In the genomic region with DNA sequence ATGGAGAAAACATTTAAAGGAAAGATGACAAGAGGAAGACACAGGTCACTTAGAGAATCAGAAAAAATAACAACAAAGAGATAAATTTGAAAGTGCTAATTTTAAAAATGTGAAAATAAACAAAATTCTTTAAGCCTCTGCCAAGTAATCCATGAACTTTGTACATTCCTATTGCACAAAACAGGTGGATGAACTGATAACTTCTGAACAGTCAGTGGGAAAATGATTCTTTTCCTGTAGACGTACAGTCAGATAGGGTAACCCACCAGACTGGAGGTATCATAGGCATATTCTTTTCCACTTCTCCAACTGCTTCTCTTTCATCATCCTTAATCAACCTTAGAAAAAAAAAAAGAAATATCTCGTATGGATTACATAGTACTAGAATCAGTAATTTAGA, we compare ENCODE assay signal across 39 cellular contexts. TPM values are rescaled to one million over a fixed set of nuclear protein-coding genes. Genes with fewer than 3 reads are reported as not detected.
"Had no signal": no experiment of that assay in that cellular context is flagged by ENCODE, and none has a peak within 500 bp of the region (broad histone marks: within the 10 kb centered on the region; RNA-seq: fewer than 3 reads in every experiment).

No MANE protein-coding gene starts in this region.

- H3K27ac ChIP-seq: adrenal gland, ascending aorta, body of pancreas, brain microvascular endothelial cell, breast epithelium, cardiac muscle cell had no signal

- H3K36me3 ChIP-seq: adrenal gland, ascending aorta, brain microvascular endothelial cell, breast epithelium, cardiac muscle cell had no signal

- ATAC-seq: activated naive CD4-positive, alpha-beta T cell treated with anti-CD3 and anti-CD28 coated beads, Interleukin-2, amount 50 U/mL, for 72 hours; activated naive CD8-positive, alpha-beta T cell treated with anti-CD3 and anti-CD28 coated beads, Interleukin-2, amount 50 U/mL, for 24 hours; activated T-cell treated with anti-CD3 and anti-CD28 coated beads, Interleukin-2, amount 50 U/mL, for 4 hours; activated T-cell treated with anti-CD3 and anti-CD28 coated beads, Interleukin-2, amount 50 U/mL, for 72 hours; activated T-helper 17 cell treated with anti-CD3 and anti-CD28 coated beads, Interleukin-2, amount 50 U/mL, for 72 hours; body of pancreas had no signal

- DNase-seq: activated effector memory CD4-positive, alpha-beta T cell treated with anti-CD3 and anti-CD28 coated beads, Interleukin-2, amount 50 U/mL, for 16 hours; activated effector memory CD4-positive, alpha-beta T cell treated with Interleukin-2 at 50 U/mL for 16 hours; activated gamma-delta T cell; activated gamma-delta T cell treated with Interleukin-2 at 50 U/mL for 16 hours; activated naive CD4-positive, alpha-beta T cell; activated naive CD4-positive, alpha-beta T cell treated with anti-CD3 and anti-CD28 coated beads for 36 hours; activated naive CD4-positive, alpha-beta T cell treated with anti-CD3 and anti-CD28 coated beads, Interleukin-2, amount 10 ng/mL, durations not matched to agents 7 days and 5 days; activated naive CD4-positive, alpha-beta T cell treated with anti-CD3 and anti-CD28 coated beads, Interleukin-2, amount 50 U/mL, for 16 hours; activated naive CD4-positive, alpha-beta T cell treated with Interleukin-2 at 50 U/mL for 16 hours; activated naive CD8-positive, alpha-beta T cell treated with anti-CD3 and anti-CD28 coated beads for 36 hours; activated naive CD8-positive, alpha-beta T cell treated with anti-CD3 and anti-CD28 coated beads, Interleukin-2, amount 10 ng/mL, durations not matched to agents 7 days and 5 days; activated naive CD8-positive, alpha-beta T cell treated with anti-CD3 and anti-CD28 coated beads, Interleukin-2, amount 50 U/mL, for 24 hours; activated T-cell treated with anti-CD3 and anti-CD28 coated beads for 4 hours; activated T-cell treated with anti-CD3 and anti-CD28 coated beads, Interleukin-2, amount 50 U/mL, for 1 hour; activated T-cell treated with anti-CD3 and anti-CD28 coated beads, Interleukin-2, amount 50 U/mL, for 24 hours; activated T-cell treated with anti-CD3 and anti-CD28 coated beads, Interleukin-2, amount 50 U/mL, for 4 hours; activated T-cell treated with anti-CD3 and anti-CD28 coated beads, Interleukin-2, amount 50 U/mL, for 48 hours; activated T-cell treated with anti-CD3 and anti-CD28 coated beads, Interleukin-2, amount 50 U/mL, for 72 hours; adrenal gland; amniotic stem cell; amygdala; anterior cingulate cortex; aorta; body of pancreas; brain microvascular endothelial cell; caudate nucleus; central memory CD4-positive, alpha-beta T cell; cerebellar nuclear complex had no signal

- H3K27me3 ChIP-seq: adrenal gland, ascending aorta, body of pancreas, brain microvascular endothelial cell, breast epithelium, cardiac muscle cell had no signal

- H3K4me3 ChIP-seq: adrenal gland, ascending aorta, body of pancreas, breast epithelium, cardiac muscle cell had no signal

- H3K9me3 ChIP-seq: adrenal gland, ascending aorta, body of pancreas, breast epithelium had no signal

- H3K4me1 ChIP-seq: adrenal gland, ascending aorta, body of pancreas, breast epithelium had no signal

- FAIRE-seq: astrocyte, bronchial epithelial cell had no signal

RNA-seq across cellular contexts. Expression of a gene that starts 36.5 kb away (rescaled TPM):
- total RNA-seq: activated naive CD4-positive, alpha-beta T cell treated with anti-CD3 and anti-CD28 coated beads for 36 hours; activated naive CD4-positive, alpha-beta T cell treated with anti-CD3 and anti-CD28 coated beads, Interleukin-2, amount 50 U/mL, for 72 hours; activated naive CD8-positive, alpha-beta T cell treated with anti-CD3 and anti-CD28 coated beads for 36 hours; activated naive CD8-positive, alpha-beta T cell treated with anti-CD3 and anti-CD28 coated beads, Interleukin-2, amount 10 ng/mL, durations not matched to agents 7 days and 5 days; activated T-cell treated with anti-CD3 and anti-CD28 coated beads, Interleukin-2, amount 50 U/mL, for 4 hours; activated T-cell treated with anti-CD3 and anti-CD28 coated beads, Interleukin-2, amount 50 U/mL, for 72 hours; activated T-helper 1 cell treated with anti-CD3 and anti-CD28 coated beads, Interleukin-12 subunit alpha, Interleukin-12 subunit beta, Interleukin-2, Interleukin-4 antibody, amounts not matched to agents 30 ng/mL and 10 ng/mL and 1 ng/mL, durations not matched to agents 14 hours and 24 hours and 36 hours; activated T-helper 17 cell treated with anti-CD3 and anti-CD28 coated beads, Interleukin-2, amount 50 U/mL, for 72 hours; activated T-helper 2 cell treated with anti-CD3 and anti-CD28 coated beads, Interferon-gamma antibody, Interleukin-2, Interleukin-4, amounts not matched to agents 10 μg/mL and 5 μg/mL and 100 μg/mL, durations not matched to agents 14 hours and 24 hours and 36 hours; adrenal gland; aorta; ascending aorta; astrocyte; body of pancreas; breast epithelium; bronchial epithelial cell; cardiac muscle cell; cardiac septum had no signal
- polyA plus RNA-seq: adipose tissue, adrenal gland, aorta, cardiac muscle cell had no signal
